ENCODE assay signal across 1 cellular context in genomic region chr6:134436281-134436815, GRCh38.
TF ChIP-seq lines count a peak whose summit lies in the region.

No MANE protein-coding gene starts in this region.

TF ChIP-seq in GM12878, 131 proteins besides CTCF, POLR2A, EP300 and RAD21 (continued from another document and continues in another):
- TF ChIP-seq RAD51 (IDR thresholded peaks at IDR 0.05) (no peak), EGR1 (IDR thresholded peaks at IDR 0.05; ENCODE audit: borderline replicate concordance in 1 of 2, low read depth in 2 of 2, low read length in 2 of 2) (no peak), IRF4 (IDR thresholded peaks at IDR 0.05; ENCODE audit: low read depth, low read length) (peak; percentile 92), MTA2 (IDR thresholded peaks at IDR 0.05; ENCODE audit: low read depth) (peak; percentile 59; the same call in 1 of the 2 replicates), MYB (IDR thresholded peaks at IDR 0.05; ENCODE audit: borderline replicate concordance, low read depth, low read length) (no peak), ZBTB11 (CRISPR knock-in tag; IDR thresholded peaks at IDR 0.05) (no peak), ZBTB40 (IDR thresholded peaks at IDR 0.05; ENCODE audit: borderline replicate concordance) (no peak; the same call in 1 of the 2 replicates), IRF5 (IDR thresholded peaks at IDR 0.05; ENCODE audit: borderline replicate concordance) (no peak), GABPA (IDR thresholded peaks at IDR 0.05; ENCODE audit: low read depth) (no peak), ZNF207 (IDR thresholded peaks at IDR 0.05; ENCODE audit: borderline replicate concordance) (no peak), CHD4 (IDR thresholded peaks at IDR 0.05) (no peak), BACH1 (IDR thresholded peaks at IDR 0.05; ENCODE audit: borderline replicate concordance) (0 out of 2 replicates have a peak, but pooled peaks have one; percentile 18), MLLT1 (IDR thresholded peaks at IDR 0.05) (no peak), SP1 (IDR thresholded peaks at IDR 0.05; ENCODE audit: low read depth, low read length) (no peak), ZNF622 (IDR thresholded peaks at IDR 0.05) (no peak), IKZF1 (conservative IDR thresholded peaks at IDR 0.05) (peak; percentile 23; the same call in 1 of the 2 replicates), TCF7 (IDR thresholded peaks at IDR 0.05; ENCODE audit: borderline replicate concordance) (no peak), KDM1A (IDR thresholded peaks at IDR 0.05; ENCODE audit: borderline replicate concordance) (no peak), EED (IDR thresholded peaks at IDR 0.05; ENCODE audit: low read depth) (peak; percentile 74), NBN (IDR thresholded peaks at IDR 0.05) (no peak), ATF7 (IDR thresholded peaks at IDR 0.05; ENCODE audit: low read depth) (peak; percentile 32; the same call in 1 of the 2 replicates), RELB (IDR thresholded peaks at IDR 0.05; ENCODE audit: low read depth) (no peak), ESRRA (IDR thresholded peaks at IDR 0.05; ENCODE audit: low read length) (no peak), CREM (IDR thresholded peaks at IDR 0.05; ENCODE audit: low read depth) (no peak), JUNB (IDR thresholded peaks at IDR 0.05) (peak; percentile 92), BCL11A (IDR thresholded peaks at IDR 0.05; ENCODE audit: low read depth, low read length) (0 out of 2 replicates have a peak, but pooled peaks have one; percentile 29), YBX1 (IDR thresholded peaks at IDR 0.05) (no peak), SRF (IDR thresholded peaks at IDR 0.05; ENCODE audit: low read depth in 2 of 2, low read length in 2 of 2) (no peak), CUX1 (IDR thresholded peaks at IDR 0.05; ENCODE audit: insufficient replicate concordance, low read depth, low read length) (no peak), PRDM15 (CRISPR knock-in tag; IDR thresholded peaks at IDR 0.05) (no peak), ZNF384 (IDR thresholded peaks at IDR 0.05; ENCODE audit: borderline replicate concordance, low read depth, low read length) (no peak), ELK1 (IDR thresholded peaks at IDR 0.05; ENCODE audit: low read depth, low read length) (no peak), BCL3 (IDR thresholded peaks at IDR 0.05; ENCODE audit: borderline replicate concordance, insufficient read depth, low read depth, low read length, poor library complexity, severe bottlenecking) (no peak)
